7 cellular contexts compared by ENCODE assay signal in genomic region chr5:141319699-141320098, GRCh38. TPM values are rescaled to one million over a fixed set of nuclear protein-coding genes. Genes with fewer than 3 reads are reported as not detected.
DNase-seq lines count a peak whose midpoint lies in the region; ATAC-seq lines count a peak whose summit lies in the region.

No MANE protein-coding gene starts in this region.

- peaks cover 65% of the 10 kb centered on the region for H3K36me3 Mint-ChIP-seq in activated T-helper 17 cell treated with anti-CD3 and anti-CD28 coated beads, Interleukin-2, amount 50 U/mL, for 72 hours (ENCODE audit: low read depth)
- H3K36me3 Mint-ChIP-seq in immature natural killer cell, result peaks cover 38 to 48% (median 40%) of the 10 kb centered on the region in 3 donors

- no peak for ATAC-seq in activated T-helper 17 cell treated with anti-CD3 and anti-CD28 coated beads, Interleukin-2, amount 50 U/mL, for 72 hours (replicated peaks)

- peaks cover 34% of the 10 kb centered on the region for H3K36me3 ChIP-seq in HUES6 (ENCODE audit: control insufficient read depth, insufficient read depth, low read length)
- peaks cover 5 to 35% (median 17%) of the 10 kb centered on the region in 5 donors for H3K36me3 ChIP-seq in subcutaneous abdominal adipose tissue (ENCODE audit: control insufficient read depth in 5 of 5, insufficient read depth in 5 of 5, low read length in 5 of 5)

- H3K9me3 ChIP-seq in HUES6 (ENCODE audit: control insufficient read depth, insufficient read depth, low read depth, low read length) (peaks cover 32% of the 10 kb centered on the region), subcutaneous abdominal adipose tissue (ENCODE audit: control insufficient read depth in 5 of 5, low read length in 5 of 5) (peaks cover 45 to 58% (median 48%) of the 10 kb centered on the region in 5 donors)

- H3K27ac ChIP-seq in HUES6 (ENCODE audit: low read depth, low read length) (no peak overlapping the region), subcutaneous abdominal adipose tissue (ENCODE audit: low read depth, low read length) (peak overlapping the region; percentile 97)

- DNase-seq in immature natural killer cell, result no peak
- no peak for DNase-seq in cerebellar nuclear complex (lab: John Stamatoyannopoulos, UW)
- no peak for DNase-seq in stimulated activated CD4-positive, alpha-beta T cell treated with anti-CD3 and anti-CD28 coated beads, Interleukin-12 subunit alpha, Interleukin-12 subunit beta, amount 100 ng/mL, for 4 hours
- DNase-seq in NCI-H526 treated with DMSO at 0.1 percent for 48 hours (lab: John Stamatoyannopoulos, UW), result no peak

- H3K4me3 Mint-ChIP-seq in activated T-helper 17 cell treated with anti-CD3 and anti-CD28 coated beads, Interleukin-2, amount 50 U/mL, for 72 hours, result peak overlapping the region; percentile 99
- H3K4me3 Mint-ChIP-seq in immature natural killer cell, result peak overlapping the region; percentile 91 to 97 (median 94)

- H3K9ac ChIP-seq in HUES6 (ENCODE audit: low read length) (peak overlapping the region; percentile 96), subcutaneous abdominal adipose tissue (ENCODE audit: low read length in 5 of 5) (no peak overlapping the region)

- H3K27me3 Mint-ChIP-seq in activated T-helper 17 cell treated with anti-CD3 and anti-CD28 coated beads, Interleukin-2, amount 50 U/mL, for 72 hours, result no peaks in the 10 kb centered on the region
- peaks cover 19 to 43% (median 20%) of the 10 kb centered on the region in 3 donors for H3K27me3 Mint-ChIP-seq in immature natural killer cell (ENCODE audit: low read depth in 3 of 3)

- H3K9me3 Mint-ChIP-seq in activated T-helper 17 cell treated with anti-CD3 and anti-CD28 coated beads, Interleukin-2, amount 50 U/mL, for 72 hours, result peaks cover 35% of the 10 kb centered on the region
- H3K9me3 Mint-ChIP-seq in immature natural killer cell, result peaks cover 36 to 73% (median 70%) of the 10 kb centered on the region in 6 donors

- peak overlapping the region; percentile 89 for H3K4me3 ChIP-seq in HUES6 (ENCODE audit: low read depth, low read length)
- peak overlapping the region; percentile 93 to 98 (median 97) for H3K4me3 ChIP-seq in subcutaneous abdominal adipose tissue (ENCODE audit: low read depth in 1 of 5, low read length in 5 of 5)

- no peaks in the 10 kb centered on the region for H3K27me3 ChIP-seq in HUES6 (ENCODE audit: control insufficient read depth, insufficient read depth, low read length)
- H3K27me3 ChIP-seq in subcutaneous abdominal adipose tissue (ENCODE audit: control insufficient read depth in 5 of 5, insufficient read depth in 4 of 5, low read length in 5 of 5), result no peaks in the 10 kb centered on the region

- H3K27ac Mint-ChIP-seq in activated T-helper 17 cell treated with anti-CD3 and anti-CD28 coated beads, Interleukin-2, amount 50 U/mL, for 72 hours, result peak overlapping the region; percentile 100
- H3K27ac Mint-ChIP-seq in immature natural killer cell, result peak overlapping the region in 5 of 6 donors; percentile 97 to 100 (median 99)

- peaks cover 24% of the 10 kb centered on the region for H3K4me1 Mint-ChIP-seq in activated T-helper 17 cell treated with anti-CD3 and anti-CD28 coated beads, Interleukin-2, amount 50 U/mL, for 72 hours
- peaks cover 35 to 41% of the 10 kb centered on the region in 2 donors for H3K4me1 Mint-ChIP-seq in immature natural killer cell

- no peaks in the 10 kb centered on the region for H3K4me1 ChIP-seq in HUES6 (ENCODE audit: control insufficient read depth, insufficient read depth, low read length)
- H3K4me1 ChIP-seq in subcutaneous abdominal adipose tissue (ENCODE audit: control insufficient read depth in 5 of 5, insufficient read depth in 5 of 5, low read length in 5 of 5), result peaks cover 0 to 19% (median 12%) of the 10 kb centered on the region in 5 donors

RNA-seq across cellular contexts. Expression of gene TAF7, which starts 0.9 kb away (rescaled TPM):
- total RNA-seq in activated T-helper 17 cell treated with anti-CD3 and anti-CD28 coated beads, Interleukin-2, amount 50 U/mL, for 72 hours, result 10 to 100 TPM; 45.3 to 50.4 TPM
- 100 to 1,000 TPM; 136 to 191 (median 151) TPM for polyA plus RNA-seq in immature natural killer cell

RNA-seq across cellular contexts. Expression of gene PCDHGA1, which starts 10.6 kb away (rescaled TPM):
- under 1 TPM; 0.09 to 0.16 TPM for total RNA-seq in activated T-helper 17 cell treated with anti-CD3 and anti-CD28 coated beads, Interleukin-2, amount 50 U/mL, for 72 hours
- not detected for polyA plus RNA-seq in immature natural killer cell

RNA-seq across cellular contexts. Expression of gene SLC25A2, which starts 15.8 kb away (rescaled TPM):
- under 1 TPM in 1 of 2 donors, not detected in 1; 0.42 TPM for total RNA-seq in activated T-helper 17 cell treated with anti-CD3 and anti-CD28 coated beads, Interleukin-2, amount 50 U/mL, for 72 hours
- polyA plus RNA-seq in immature natural killer cell, result not detected

RNA-seq across cellular contexts. Expression of gene PCDHGA2, which starts 18.9 kb away (rescaled TPM):
- total RNA-seq in activated T-helper 17 cell treated with anti-CD3 and anti-CD28 coated beads, Interleukin-2, amount 50 U/mL, for 72 hours, result not detected
- not detected for polyA plus RNA-seq in immature natural killer cell

RNA-seq across cellular contexts. Expression of gene PCDHGA3, which starts 23.9 kb away (rescaled TPM):
- under 1 TPM in 1 of 2 donors, not detected in 1; 0.09 TPM for total RNA-seq in activated T-helper 17 cell treated with anti-CD3 and anti-CD28 coated beads, Interleukin-2, amount 50 U/mL, for 72 hours
- under 1 TPM in 1 of 3 donors, not detected in 2; 0.11 TPM for polyA plus RNA-seq in immature natural killer cell
